Comparison of ENCODE assay signal across 8 cellular contexts in genomic region chr18:56638232-56639093, GRCh38. TPM values are rescaled to one million over a fixed set of nuclear protein-coding genes. Genes with fewer than 3 reads are reported as not detected.
DNase-seq lines count a peak whose midpoint lies in the region; ATAC-seq and TF ChIP-seq lines count a peak whose summit lies in the region.

TSS of gene TXNL1 (minus strand) at chr18:56638592. CDS start at chr18:56638440, 152 bp downstream.

- H3K9ac ChIP-seq in mucosa of stomach (ENCODE audit: low read length): peak within 1 kb of the TSS; percentile 99

- H3K4me3 Mint-ChIP-seq in activated T-cell treated with anti-CD3 and anti-CD28 coated beads, Interleukin-2, amount 50 U/mL, for 4 hours: peak within 1 kb of the TSS; percentile 100

- H3K36me3 Mint-ChIP-seq in activated T-cell treated with anti-CD3 and anti-CD28 coated beads, Interleukin-2, amount 50 U/mL, for 4 hours (ENCODE audit: insufficient read depth): peaks cover 13% of the 10 kb centered on the region

- peaks cover 42% of the 10 kb centered on the region for H3K4me1 Mint-ChIP-seq in activated T-cell treated with anti-CD3 and anti-CD28 coated beads, Interleukin-2, amount 50 U/mL, for 4 hours (ENCODE audit: low read depth)

- H3K4me1 ChIP-seq in Panc1 (ENCODE audit: control insufficient read depth, insufficient read depth, low read length): peaks cover 8% of the 10 kb centered on the region; the same call in 1 of the 2 replicates
- no peaks in the 10 kb centered on the region for H3K4me1 ChIP-seq in esophagus (ENCODE audit: control insufficient read depth in 2 of 2, insufficient read depth in 2 of 2, low read length in 1 of 2)
- no peaks in the 10 kb centered on the region for H3K4me1 ChIP-seq in mucosa of stomach (ENCODE audit: control insufficient read depth, insufficient read depth, low read length)

- TF ChIP-seq CTCF in Panc1 (IDR thresholded peaks at IDR 0.05): no peak

- 1% methylated on average over 62 to 63 of the region's 63 CpGs for WGBS in esophagus, 2 donors

- intact Hi-C loops in Panc1 (cut with micrococcal nuclease; ENCODE audit: unreplicated experiment): no loop called here

- H3K9me3 Mint-ChIP-seq in activated T-cell treated with anti-CD3 and anti-CD28 coated beads, Interleukin-2, amount 50 U/mL, for 4 hours: no peaks in the 10 kb centered on the region

- POLR2A ChIA-PET in Panc1 (lab: Charles Lee): interaction anchor here (0.5 kb wide), 1 partner anchor 19 kb away, joined by 3 read pairs; no protein-coding TSS in a partner anchor

- in situ Hi-C loops in Panc1 (cut with HindIII; ENCODE audit: low pct_unique_long_range_greater_than_20kb, low sequenced_read_pairs): no loop called here

- H3K4me3 ChIP-seq in Panc1 (ENCODE audit: low read depth in 2 of 2, low read length in 2 of 2) (peak within 1 kb of the TSS; percentile 94), esophagus (ENCODE audit: low read depth in 1 of 2, low read length in 2 of 2) (peak within 1 kb of the TSS; percentile 96 to 99), mucosa of stomach (ENCODE audit: low read length) (peak within 1 kb of the TSS; percentile 78)

- peak; percentile 94 for ATAC-seq in GM21723 (IDR thresholded peaks at IDR 0.05; ENCODE audit: unreplicated experiment)
- ATAC-seq in Panc1: peak; percentile 98
- ATAC-seq in activated T-cell treated with anti-CD3 and anti-CD28 coated beads, Interleukin-2, amount 50 U/mL, for 4 hours: peak; percentile 98 to 99

- H3K9me3 ChIP-seq in Panc1 (ENCODE audit: control insufficient read depth, insufficient read depth, low read depth, low read length) (no peaks in the 10 kb centered on the region), esophagus (ENCODE audit: control insufficient read depth in 2 of 2, insufficient read depth in 1 of 2, low read depth in 1 of 2, low read length in 1 of 2) (no peaks in the 10 kb centered on the region), mucosa of stomach (ENCODE audit: control insufficient read depth, low read length) (no peaks in the 10 kb centered on the region)

- CTCF ChIA-PET in Panc1 (lab: Charles Lee): no interaction called here

- DNase-seq in DMS153 treated with DMSO at 0.1 percent for 48 hours (lab: John Stamatoyannopoulos, UW; ENCODE audit: unreplicated experiment) (peak; percentile 94), KG1 (lab: John Stamatoyannopoulos, UW) (peak; percentile 92), Panc1 (ENCODE audit: low read depth, low spot score) (peak; percentile 90)
- peak; percentile 100 for DNase-seq in activated T-cell treated with anti-CD3 and anti-CD28 coated beads, Interleukin-2, amount 50 U/mL, for 4 hours
- DNase-seq in stimulated activated CD8-positive, alpha-beta memory T cell treated with anti-CD3 and anti-CD28 coated beads, Interleukin-7, amount 100 ng/mL, for 1 hour (ENCODE audit: low read depth in 2 of 2): peak; percentile 99

- H3K36me3 ChIP-seq in Panc1 (ENCODE audit: control insufficient read depth, insufficient read depth, low read length) (peaks cover 9% of the 10 kb centered on the region), esophagus (ENCODE audit: control insufficient read depth in 2 of 2, insufficient read depth in 2 of 2, low read length in 1 of 2) (no peaks in the 10 kb centered on the region), mucosa of stomach (ENCODE audit: control insufficient read depth, insufficient read depth, low read length) (no peaks in the 10 kb centered on the region)

- no TSS peak for BruUV-seq in Panc1 (replicated peaks; lab: Mats Ljungman, UMichigan)

- H3K27ac ChIP-seq in Panc1 (ENCODE audit: low read length) (peak within 1 kb of the TSS; percentile 97), esophagus (ENCODE audit: low read depth in 2 of 2, low read length in 1 of 2) (peak within 1 kb of the TSS; percentile 99)

- no peaks in the 10 kb centered on the region for H3K27me3 Mint-ChIP-seq in activated T-cell treated with anti-CD3 and anti-CD28 coated beads, Interleukin-2, amount 50 U/mL, for 4 hours (ENCODE audit: low read depth)

- H3K27me3 ChIP-seq in Panc1 (ENCODE audit: control insufficient read depth, insufficient read depth, low read length) (no peaks in the 10 kb centered on the region), esophagus (ENCODE audit: control insufficient read depth in 1 of 2, insufficient read depth in 2 of 2, low read length in 2 of 2) (no peaks in the 10 kb centered on the region), mucosa of stomach (ENCODE audit: control insufficient read depth, insufficient read depth, low read length) (no peaks in the 10 kb centered on the region)

RNA-seq across cellular contexts. Expression of gene TXNL1, which starts in this region (rescaled TPM):
- 58.3 TPM for total RNA-seq in Panc1 (2021; ENCODE audit: unreplicated experiment)
- 33.1 TPM for polyA plus RNA-seq in Panc1 (2012; ENCODE audit: insufficient read length)
- total RNA-seq in activated T-cell treated with anti-CD3 and anti-CD28 coated beads, Interleukin-2, amount 50 U/mL, for 4 hours: 100 to 1,000 TPM; 122 to 135 (median 123) TPM
- 10 to 100 TPM; 57.2 to 59.5 TPM for polyA plus RNA-seq in esophagus

Comparison
In these comparisons a context has a peak if more than half of its experiments do, and no peak if none do; other contexts are left out.
1. Peak in every context shown above with its lines: DNase-seq, ATAC-seq, H3K4me3 ChIP-seq and H3K27ac ChIP-seq.